In genomic region chr1:162069334-162070093, GRCh38 we compare ENCODE assay signal across 8 cellular contexts. TPM values are rescaled to one million over a fixed set of nuclear protein-coding genes. Genes with fewer than 3 reads are reported as not detected.
DNase-seq lines count a peak whose midpoint lies in the region; ATAC-seq and TF ChIP-seq lines count a peak whose summit lies in the region.

Gene NOS1AP, plus strand, starts transcription at chr1:162069691. Its CDS starts 487 bp downstream, at chr1:162070178.

- no peaks in the 10 kb centered on the region for H3K36me3 Mint-ChIP-seq in IgD-negative memory B cell

- no peaks in the 10 kb centered on the region for H3K9me3 ChIP-seq in RWPE2 (ENCODE audit: severe bottlenecking)

- no peak for TF ChIP-seq CTCF in RWPE2 (IDR thresholded peaks at IDR 0.05; ENCODE audit: poor library complexity, severe bottlenecking)

- H3K4me3 ChIP-seq in RWPE2 (ENCODE audit: severe bottlenecking), result peak within 1 kb of the TSS; percentile 91

- no peaks in the 10 kb centered on the region for H3K4me1 ChIP-seq in RWPE2 (ENCODE audit: insufficient read depth, poor library complexity, severe bottlenecking)

- ATAC-seq in GM21717 (IDR thresholded peaks at IDR 0.05; ENCODE audit: unreplicated experiment) (peak; percentile 96), RWPE2 (ENCODE audit: low read depth) (peak; percentile 93)

- H3K4me1 Mint-ChIP-seq in IgD-negative memory B cell, result peaks cover 0 to 11% (median 8%) of the 10 kb centered on the region in 3 donors

- peak; percentile 89 for DNase-seq in DMS153 treated with DMSO at 0.1 percent for 48 hours (lab: John Stamatoyannopoulos, UW; ENCODE audit: unreplicated experiment)
- peak; percentile 70 for DNase-seq in RWPE2 (ENCODE audit: low spot score)
- DNase-seq in activated effector memory CD4-positive, alpha-beta T cell treated with anti-CD3 and anti-CD28 coated beads, Interleukin-2, amount 50 U/mL, for 16 hours, result peak; percentile 91
- DNase-seq in globus pallidus (ENCODE audit: low spot score), result peak; percentile 84
- DNase-seq in nucleus accumbens (lab: John Stamatoyannopoulos, UW), result peak in 54 of 56 donors; percentile 24 to 89 (median 72)
- peak; percentile 83 for DNase-seq in superior temporal gyrus (ENCODE audit: extremely low spot score)

- H3K27me3 Mint-ChIP-seq in IgD-negative memory B cell, result peaks cover 64% of the 10 kb centered on the region

- no peaks in the 10 kb centered on the region for H3K27me3 ChIP-seq in RWPE2 (ENCODE audit: insufficient read depth, poor library complexity, severe bottlenecking)

- no peak within 1 kb of the TSS for H3K27ac Mint-ChIP-seq in IgD-negative memory B cell

- no peaks in the 10 kb centered on the region for H3K36me3 ChIP-seq in RWPE2 (ENCODE audit: low read depth)

- H3K27ac ChIP-seq in RWPE2 (ENCODE audit: poor library complexity, severe bottlenecking), result no peak within 1 kb of the TSS

- H3K9me3 Mint-ChIP-seq in IgD-negative memory B cell, result no peaks in the 10 kb centered on the region

- peak within 1 kb of the TSS; percentile 84 to 93 (median 88) for H3K4me3 Mint-ChIP-seq in IgD-negative memory B cell

RNA-seq across cellular contexts. Expression of gene NOS1AP, which starts in this region (rescaled TPM):
- not detected for polyA plus RNA-seq in IgD-negative memory B cell
